Comparison of ENCODE assay signal across 8 cellular contexts in genomic region chr6:35258858-35259193, GRCh38. TPM values are rescaled to one million over a fixed set of nuclear protein-coding genes. Genes with fewer than 3 reads are reported as not detected.
DNase-seq lines count a peak whose midpoint lies in the region; FAIRE-seq and TF ChIP-seq lines count a peak whose summit lies in the region.

No MANE protein-coding gene starts in this region.

- H3K9me3 ChIP-seq in HAP-1: no peaks in the 10 kb centered on the region
- H3K9me3 ChIP-seq in keratinocyte (ENCODE audit: control insufficient read depth, low read depth, low read length): no peaks in the 10 kb centered on the region

- H3K27ac ChIP-seq in keratinocyte (ENCODE audit: control insufficient read depth, insufficient read depth, low read length): peak overlapping the region; percentile 72

- no peaks in the 10 kb centered on the region for H3K9me1 ChIP-seq in keratinocyte (ENCODE audit: control insufficient read depth, extremely low read depth, insufficient read depth, low read length)

- DNase-seq in NCI-H1417 (lab: John Stamatoyannopoulos, UW) (peak in 2 of 3 experiments; percentile 80 to 87), NCI-H1417 treated with DMSO at 0.1 percent for 48 hours (lab: John Stamatoyannopoulos, UW) (no peak), HAP-1 (ENCODE audit: low spot score in 2 of 2) (peak; percentile 49 to 69), NCI-H526 treated with DMSO at 0.1 percent for 48 hours (lab: John Stamatoyannopoulos, UW) (peak; percentile 52), astrocyte of the spinal cord (ENCODE audit: low read depth, low spot score) (peak; percentile 72), keratinocyte (ENCODE audit: low read depth, low spot score) (no peak), EL (no peak)
- DNase-seq in stimulated activated CD8-positive, alpha-beta memory T cell treated with anti-CD3 and anti-CD28 coated beads, Interleukin-15, amount 100 ng/mL, for 24 hours (ENCODE audit: low read depth): peak; percentile 13

- in situ Hi-C loops in HAP-1 (cut with MboI; ENCODE audit: low sequenced_read_pairs): no loop called here
- in situ Hi-C loops in astrocyte of the spinal cord (cut with HindIII; ENCODE audit: low sequenced_read_pairs): no loop called here

- H2AFZ ChIP-seq in keratinocyte (ENCODE audit: control insufficient read depth, low read length): peak overlapping the region; percentile 97

- H3K36me3 ChIP-seq in HAP-1 (replicated peaks) (no peaks in the 10 kb centered on the region; the same call in 1 of the 2 replicates), keratinocyte (ENCODE audit: control insufficient read depth in 2 of 2, extremely low read depth in 1 of 2, insufficient read depth in 2 of 2, low read length in 2 of 2) (no peaks in the 10 kb centered on the region)

- peak overlapping the region; percentile 91 for H3K9ac ChIP-seq in keratinocyte (ENCODE audit: control insufficient read depth, extremely low read depth, insufficient read depth, low read length)

- H3K79me2 ChIP-seq in keratinocyte (ENCODE audit: control insufficient read depth, insufficient read depth, low read length): peaks cover 3% of the 10 kb centered on the region

- H3K4me1 ChIP-seq in HAP-1: peaks cover 12% of the 10 kb centered on the region
- H3K4me1 ChIP-seq in keratinocyte (ENCODE audit: control insufficient read depth, extremely low read depth, insufficient read depth, low read length): peaks cover 13% of the 10 kb centered on the region

- dilution Hi-C loops in keratinocyte (cut with MboI; ENCODE audit: extremely low pct_ligation_motif_present, low sequenced_read_pairs): no loop called here

- FAIRE-seq in keratinocyte (lab: Jason Lieb, UNC): no peak

- H3K4me2 ChIP-seq in keratinocyte (ENCODE audit: control insufficient read depth, extremely low read depth, insufficient read depth, low read depth, low read length): peak overlapping the region; percentile 94

- peak overlapping the region; percentile 87 for H3K4me3 ChIP-seq in HAP-1
- peak overlapping the region; percentile 93 for H3K4me3 ChIP-seq in astrocyte of the spinal cord (ENCODE audit: low read depth, low read length)
- peak overlapping the region; percentile 48 to 94 (median 83) for H3K4me3 ChIP-seq in keratinocyte (ENCODE audit: control insufficient read depth in 2 of 3, extremely low read depth in 1 of 3, insufficient read depth in 2 of 3, low read depth in 1 of 3, low read length in 3 of 3)

- H4K20me1 ChIP-seq in keratinocyte (ENCODE audit: control insufficient read depth, extremely low read depth, insufficient read depth, low read length): no peaks in the 10 kb centered on the region

- H3K27me3 ChIP-seq in HAP-1 (ENCODE audit: low read depth) (no peaks in the 10 kb centered on the region), keratinocyte (ENCODE audit: control insufficient read depth, extremely low read depth, insufficient read depth, low read length) (no peaks in the 10 kb centered on the region)

- TF ChIP-seq CTCF in astrocyte of the spinal cord (IDR thresholded peaks at IDR 0.05; ENCODE audit: low read depth, low read length): peak; percentile 11
- no peak for TF ChIP-seq CTCF in keratinocyte (optimal IDR thresholded peaks at IDR 0.05 in 1 of 3, IDR thresholded peaks at IDR 0.05 in 1 of 3, conservative IDR thresholded peaks at IDR 0.05 in 1 of 3; ENCODE audit: extremely low read depth in 1 of 3, insufficient read depth in 2 of 3, low read length in 3 of 3)

RNA-seq across cellular contexts. Expression of gene ZNF76, which starts 0.7 kb away (rescaled TPM):
- 7.2 to 11.5 TPM (median 7.6 TPM) in 3 replicates for polyA plus RNA-seq in keratinocyte
- 3.7 TPM for polyA plus RNA-seq in keratinocyte (2011; ENCODE audit: low read depth)
- 5.8 and 7.7 TPM in 2 replicates for polyA plus RNA-seq in keratinocyte (2011; cell fraction: cytosol; rRNA removed)
- 22.6 and 32.4 TPM in 2 replicates for polyA plus RNA-seq in keratinocyte (2011; cell fraction: nucleus; rRNA removed)
- polyA plus RNA-seq in keratinocyte (2012; ENCODE audit: low replicate concordance): 6.7 and 7.8 TPM in 2 replicates
- 8.9 to 18.2 TPM (median 16.5 TPM) in 3 replicates for polyA minus RNA-seq in keratinocyte
- 10.7 TPM for polyA minus RNA-seq in keratinocyte (2011; cell fraction: cytosol; rRNA and poly(A)+ RNA removed)
- polyA minus RNA-seq in keratinocyte (2011; cell fraction: nucleus; rRNA and poly(A)+ RNA removed): 9.7 and 10.9 TPM in 2 replicates

RNA-seq across cellular contexts. Expression of gene DEF6, which starts 38.8 kb away (rescaled TPM):
- 12.4 to 17.4 TPM (median 17.3 TPM) in 3 replicates for polyA plus RNA-seq in keratinocyte
- 9.1 TPM for polyA plus RNA-seq in keratinocyte (2011; ENCODE audit: low read depth)
- polyA plus RNA-seq in keratinocyte (2011; cell fraction: cytosol; rRNA removed): 6.4 and 10.8 TPM in 2 replicates
- polyA plus RNA-seq in keratinocyte (2011; cell fraction: nucleus; rRNA removed): 22.6 and 34.0 TPM in 2 replicates
- polyA plus RNA-seq in keratinocyte (2012; ENCODE audit: low replicate concordance): 12.0 and 15.8 TPM in 2 replicates
- 8.1 to 13.7 TPM (median 12.6 TPM) in 3 replicates for polyA minus RNA-seq in keratinocyte
- 15.9 TPM for polyA minus RNA-seq in keratinocyte (2011; cell fraction: cytosol; rRNA and poly(A)+ RNA removed)
- 13.2 and 17.5 TPM in 2 replicates for polyA minus RNA-seq in keratinocyte (2011; cell fraction: nucleus; rRNA and poly(A)+ RNA removed)

RNA-seq across cellular contexts. Expression of gene SCUBE3, which starts 45.1 kb away (rescaled TPM):
- polyA plus RNA-seq in keratinocyte: 0.01 to 0.02 TPM in 2 of 3 replicates, not detected in the other
- polyA plus RNA-seq in keratinocyte (2011; ENCODE audit: low read depth): not detected
- 0.01 TPM in 1 of 2 replicates, not detected in the other for polyA plus RNA-seq in keratinocyte (2011; cell fraction: cytosol; rRNA removed)
- polyA plus RNA-seq in keratinocyte (2011; cell fraction: nucleus; rRNA removed): 0.03 TPM in 2 replicates
- polyA plus RNA-seq in keratinocyte (2012; ENCODE audit: low replicate concordance): not detected in 2 replicates
- polyA minus RNA-seq in keratinocyte: not detected in 3 replicates
- polyA minus RNA-seq in keratinocyte (2011; cell fraction: cytosol; rRNA and poly(A)+ RNA removed): not detected
- 0.08 and 0.11 TPM in 2 replicates for polyA minus RNA-seq in keratinocyte (2011; cell fraction: nucleus; rRNA and poly(A)+ RNA removed)

Comparison
In these comparisons a context has a peak if more than half of its experiments do, and no peak if none do; other contexts are left out.
1. DNase-seq: peak in NCI-H1417 (2 of 3), HAP-1 (2 of 2), NCI-H526 treated with DMSO at 0.1 percent for 48 hours (single experiment), astrocyte of the spinal cord (single experiment) and stimulated activated CD8-positive, alpha-beta memory T cell treated with anti-CD3 and anti-CD28 coated beads, Interleukin-15, amount 100 ng/mL, for 24 hours (single experiment); none in NCI-H1417 treated with DMSO at 0.1 percent for 48 hours (single experiment), keratinocyte (single experiment) and EL (single experiment).
2. Peak in every context shown above with its lines, with median percentiles within 50 percentile points of each other: H3K4me3 ChIP-seq.